1 cellular context compared by ENCODE assay signal in the genomic region with DNA sequence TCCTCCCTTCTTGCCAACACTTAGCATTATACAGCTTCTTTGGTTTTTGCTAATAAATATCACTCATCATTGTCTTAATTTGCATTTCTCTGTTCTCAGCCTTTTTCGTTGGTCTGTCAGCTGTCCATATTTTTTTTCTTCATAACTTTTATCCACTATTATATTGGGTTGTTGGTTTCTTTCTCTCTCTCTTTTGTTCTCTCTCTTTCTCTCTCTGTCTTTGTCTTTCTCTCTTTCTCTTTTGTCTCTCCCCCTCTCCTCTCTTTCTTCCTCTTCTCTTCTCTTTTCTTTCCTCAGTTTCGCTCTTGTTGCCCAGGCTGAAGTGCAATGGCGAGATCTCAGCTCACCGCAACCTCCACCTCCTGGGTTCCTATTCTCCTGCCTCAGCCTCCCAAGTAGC.
TF ChIP-seq lines count a peak whose summit lies in the region.

No MANE protein-coding gene starts in this region.

TF ChIP-seq in HCT116, 20 proteins besides CTCF, POLR2A, EP300 and RAD21 (continued from another document):
- TF ChIP-seq, protein P1, sequence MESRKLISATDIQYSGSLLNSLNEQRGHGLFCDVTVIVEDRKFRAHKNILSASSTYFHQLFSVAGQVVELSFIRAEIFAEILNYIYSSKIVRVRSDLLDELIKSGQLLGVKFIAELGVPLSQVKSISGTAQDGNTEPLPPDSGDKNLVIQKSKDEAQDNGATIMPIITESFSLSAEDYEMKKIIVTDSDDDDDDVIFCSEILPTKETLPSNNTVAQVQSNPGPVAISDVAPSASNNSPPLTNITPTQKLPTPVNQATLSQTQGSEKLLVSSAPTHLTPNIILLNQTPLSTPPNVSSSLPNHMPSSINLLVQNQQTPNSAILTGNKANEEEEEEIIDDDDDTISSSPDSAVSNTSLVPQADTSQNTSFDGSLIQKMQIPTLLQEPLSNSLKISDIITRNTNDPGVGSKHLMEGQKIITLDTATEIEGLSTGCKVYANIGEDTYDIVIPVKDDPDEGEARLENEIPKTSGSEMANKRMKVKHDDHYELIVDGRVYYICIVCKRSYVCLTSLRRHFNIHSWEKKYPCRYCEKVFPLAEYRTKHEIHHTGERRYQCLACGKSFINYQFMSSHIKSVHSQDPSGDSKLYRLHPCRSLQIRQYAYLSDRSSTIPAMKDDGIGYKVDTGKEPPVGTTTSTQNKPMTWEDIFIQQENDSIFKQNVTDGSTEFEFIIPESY (IDR thresholded peaks at IDR 0.05; ENCODE audit: extremely low read depth, insufficient replicate concordance, low read length): no peak
- TF ChIP-seq JUND (IDR thresholded peaks at IDR 0.05) (no peak), SP1 (IDR thresholded peaks at IDR 0.05; ENCODE audit: low read depth) (no peak), POLR2AphosphoS5 (IDR thresholded peaks at IDR 0.05; ENCODE audit: low read depth, low read length) (no peak), EGR1 (IDR thresholded peaks at IDR 0.05; ENCODE audit: low read depth) (no peak)
